ENCODE assay signal across 14 cellular contexts in genomic region chr7:55485501-55486171, GRCh38.
"Had no signal": no experiment of that assay in that cellular context is flagged by ENCODE, and none has a peak within 500 bp of the region (broad histone marks: within the 10 kb centered on the region; RNA-seq: fewer than 3 reads in every experiment).

No MANE protein-coding gene starts in this region.

- H3K27me3 Mint-ChIP-seq: activated CD4-positive, alpha-beta T cell treated with anti-CD3 and anti-CD28 coated beads, Interleukin-2, amount 10 ng/mL, durations not matched to agents 7 days and 5 days; activated naive CD4-positive, alpha-beta T cell treated with anti-CD3 and anti-CD28 coated beads, Interleukin-2, amount 10 ng/mL, durations not matched to agents 7 days and 5 days; naive thymus-derived CD8-positive, alpha-beta T cell; stimulated activated naive CD8-positive, alpha-beta T cell treated with anti-CD3 and anti-CD28 coated beads, Interleukin-15, amount 100 ng/mL, for 72 hours had no signal

- H3K27ac ChIP-seq: esophagus squamous epithelium, prostate gland, right lobe of liver, testis, VCaP had no signal

- H3K9me3 ChIP-seq: esophagus squamous epithelium, prostate gland, right lobe of liver, testis had no signal

- H3K4me3 ChIP-seq: esophagus squamous epithelium, prostate gland, right lobe of liver, testis had no signal

- ATAC-seq: left lobe of liver; naive thymus-derived CD8-positive, alpha-beta T cell; right lobe of liver; stimulated activated naive CD8-positive, alpha-beta T cell treated with anti-CD3 and anti-CD28 coated beads, Interleukin-15, amount 100 ng/mL, for 72 hours had no signal

- H3K4me3 Mint-ChIP-seq: activated CD4-positive, alpha-beta T cell treated with anti-CD3 and anti-CD28 coated beads, Interleukin-2, amount 10 ng/mL, durations not matched to agents 7 days and 5 days; activated naive CD4-positive, alpha-beta T cell treated with anti-CD3 and anti-CD28 coated beads, Interleukin-2, amount 10 ng/mL, durations not matched to agents 7 days and 5 days; naive thymus-derived CD8-positive, alpha-beta T cell; stimulated activated naive CD8-positive, alpha-beta T cell treated with anti-CD3 and anti-CD28 coated beads, Interleukin-15, amount 100 ng/mL, for 72 hours had no signal

- H3K9me3 Mint-ChIP-seq: activated CD4-positive, alpha-beta T cell treated with anti-CD3 and anti-CD28 coated beads, Interleukin-2, amount 10 ng/mL, durations not matched to agents 7 days and 5 days; activated naive CD4-positive, alpha-beta T cell treated with anti-CD3 and anti-CD28 coated beads, Interleukin-2, amount 10 ng/mL, durations not matched to agents 7 days and 5 days; naive thymus-derived CD8-positive, alpha-beta T cell; stimulated activated naive CD8-positive, alpha-beta T cell treated with anti-CD3 and anti-CD28 coated beads, Interleukin-15, amount 100 ng/mL, for 72 hours had no signal

- DNase-seq: activated CD4-positive, alpha-beta T cell treated with anti-CD3 and anti-CD28 coated beads, Interleukin-2, amount 10 ng/mL, durations not matched to agents 7 days and 5 days; activated naive CD4-positive, alpha-beta T cell treated with anti-CD3 and anti-CD28 coated beads, Interleukin-2, amount 10 ng/mL, durations not matched to agents 7 days and 5 days; esophagus squamous epithelium; foreskin melanocyte; mammary epithelial cell; naive thymus-derived CD8-positive, alpha-beta T cell; right lobe of liver; stimulated activated CD4-positive, alpha-beta T cell treated with anti-CD3 and anti-CD28 coated beads, Interleukin-12 subunit alpha, Interleukin-12 subunit beta, amount 100 ng/mL, for 4 hours; stimulated activated naive CD8-positive, alpha-beta T cell treated with anti-CD3 and anti-CD28 coated beads, Interleukin-15, amount 100 ng/mL, for 72 hours; T1000; testis had no signal

- H3K4me1 ChIP-seq: esophagus squamous epithelium, prostate gland, right lobe of liver, testis had no signal

- H3K27me3 ChIP-seq: esophagus squamous epithelium, right lobe of liver, testis had no signal

- H3K36me3 ChIP-seq: prostate gland had no signal
